In genomic region chr1:61226791-61227567, GRCh38 we compare ENCODE assay signal across 10 cellular contexts.
DNase-seq lines count a peak whose midpoint lies in the region; ATAC-seq and TF ChIP-seq lines count a peak whose summit lies in the region.
"Had no signal": no experiment of that assay in that cellular context is flagged by ENCODE, and none has a peak within 500 bp of the region (broad histone marks: within the 10 kb centered on the region; RNA-seq: fewer than 3 reads in every experiment).

No MANE protein-coding gene starts in this region.

- no peaks in the 10 kb centered on the region for H3K36me3 ChIP-seq in upper lobe of right lung
- no peaks in the 10 kb centered on the region for H3K36me3 ChIP-seq in hepatocyte (replicated peaks; ENCODE audit: insufficient read depth, low read depth)

- H4K20me1 ChIP-seq in hepatocyte (ENCODE audit: insufficient read depth, poor library complexity, severe bottlenecking): no peaks in the 10 kb centered on the region

- WGBS in right cardiac atrium: 68% methylated on average over 12 of the region's 12 CpGs
- WGBS in hepatocyte (ENCODE audit: low lambda C conversion rate, missing lambda C conversion rate): 92% methylated on average over 12 of the region's 12 CpGs

- H3K79me2 ChIP-seq in hepatocyte: peaks cover 4% of the 10 kb centered on the region

- H3K27ac ChIP-seq in right cardiac atrium (ENCODE audit: low read length) (peak overlapping the region; percentile 64), upper lobe of right lung (peak overlapping the region; percentile 33), hepatocyte (no peak overlapping the region)
- H3K27ac ChIP-seq: HL-60 had no signal

- H3K4me2 ChIP-seq in hepatocyte: no peak overlapping the region

- peak in 1 of 2 donors; percentile 18 for ATAC-seq in right cardiac atrium
- peak; percentile 16 for ATAC-seq in upper lobe of right lung
- no peak for ATAC-seq in HG03378 (IDR thresholded peaks at IDR 0.05; ENCODE audit: unreplicated experiment)
- ATAC-seq: stimulated activated naive B cell treated with anti-CD40 and anti-IgM and Interleukin-4, amounts not matched to agents 10 μg/mL and 1 μg/mL and 100 μg/mL, for 72 hours had no signal

- no peaks in the 10 kb centered on the region for H3K9me3 ChIP-seq in right cardiac atrium (ENCODE audit: control insufficient read depth, low read length)
- no peaks in the 10 kb centered on the region for H3K9me3 ChIP-seq in upper lobe of right lung
- H3K9me3 ChIP-seq in hepatocyte (ENCODE audit: low read depth): no peaks in the 10 kb centered on the region

- no peaks in the 10 kb centered on the region for H3K9me2 ChIP-seq in hepatocyte (replicated peaks; ENCODE audit: insufficient read depth)

- H3K4me3 ChIP-seq in right cardiac atrium (ENCODE audit: low read length): peak overlapping the region; percentile 22
- H3K4me3 ChIP-seq in upper lobe of right lung: peak overlapping the region; percentile 23
- H3K4me3 ChIP-seq in hepatocyte: no peak overlapping the region

- H2AFZ ChIP-seq in hepatocyte: no peak overlapping the region

- H3K4me1 ChIP-seq in right cardiac atrium (ENCODE audit: control insufficient read depth, insufficient read depth, low read length) (peaks cover 6% of the 10 kb centered on the region), upper lobe of right lung (peaks cover 17% of the 10 kb centered on the region), hepatocyte (ENCODE audit: insufficient read depth) (no peaks in the 10 kb centered on the region)

- H3K27me3 ChIP-seq in right cardiac atrium (ENCODE audit: control insufficient read depth, insufficient read depth): no peaks in the 10 kb centered on the region
- H3K27me3 ChIP-seq in upper lobe of right lung: no peaks in the 10 kb centered on the region
- no peaks in the 10 kb centered on the region for H3K27me3 ChIP-seq in hepatocyte

- DNase-seq in NCI-H748 (lab: John Stamatoyannopoulos, UW; ENCODE audit: unreplicated experiment): peak; percentile 41
- no peak for DNase-seq in NCI-H748 treated with DMSO at 0.1 percent for 48 hours (lab: John Stamatoyannopoulos, UW)
- DNase-seq in SK-N-DZ (ENCODE audit: low spot score): peak; percentile 2
- no peak for DNase-seq in right cardiac atrium
- DNase-seq in upper lobe of right lung: no peak
- no peak for DNase-seq in hepatocyte (ENCODE audit: low spot score)
- DNase-seq in pons (ENCODE audit: low spot score): no peak
- DNase-seq: stimulated activated naive B cell treated with anti-CD40 and anti-IgM and Interleukin-4, amounts not matched to agents 10 μg/mL and 1 μg/mL and 100 μg/mL, for 72 hours had no signal

- TF ChIP-seq CTCF in upper lobe of right lung (IDR thresholded peaks at IDR 0.05) (no peak), hepatocyte (IDR thresholded peaks at IDR 0.05; ENCODE audit: poor library complexity) (no peak)

- intact Hi-C loops in right cardiac atrium (cut with DNase I): no loop called here
- intact Hi-C loops in upper lobe of right lung (cut with DNase I): no loop called here

Comparison
In these comparisons a context has a peak if more than half of its experiments do, and no peak if none do; other contexts are left out.
1. DNase-seq: peak in NCI-H748 (single experiment) and SK-N-DZ (single experiment); none in NCI-H748 treated with DMSO at 0.1 percent for 48 hours (single experiment), right cardiac atrium (0 of 3), upper lobe of right lung (single experiment), hepatocyte (single experiment) and pons (single experiment).